17 cellular contexts compared by ENCODE assay signal in genomic region chr9:33905137-33905536, GRCh38.
DNase-seq lines count a peak whose midpoint lies in the region; ATAC-seq and TF ChIP-seq lines count a peak whose summit lies in the region.
"Had no signal": no experiment of that assay in that cellular context is flagged by ENCODE, and none has a peak within 500 bp of the region (broad histone marks: within the 10 kb centered on the region; RNA-seq: fewer than 3 reads in every experiment).

No MANE protein-coding gene starts in this region.

- DNase-seq in left ventricle myocardium superior (no peak), Right ventricle myocardium superior (no peak), chondrocyte (ENCODE audit: low spot score) (no peak), sciatic nerve (ENCODE audit: low spot score) (no peak), NCI-H2029 (lab: John Stamatoyannopoulos, UW) (no peak)
- no peak for DNase-seq in stimulated activated CD4-positive, alpha-beta T cell treated with anti-CD3 and anti-CD28 coated beads, Interleukin-1b, Interleukin-23, amount 100 ng/mL, for 48 hours
- DNase-seq in stimulated activated CD4-positive, alpha-beta T cell treated with anti-CD3 and anti-CD28 coated beads, Interleukin-12 subunit alpha, Interleukin-12 subunit beta, amount 100 ng/mL, for 4 hours, result no peak
- DNase-seq: BE2C; CD8-positive, alpha-beta T cell; COR-L47; DMS153; DMS79 treated with DMSO at 0.1 percent for 48 hours; EL; GOT3; H9; HFFc6 had no signal

- intact Hi-C loops in left ventricle myocardium superior (cut with micrococcal nuclease) (no loop called here), Right ventricle myocardium superior (cut with DNase I) (no loop called here), sciatic nerve (cut with DNase I) (no loop called here)

- H3K9me3 Mint-ChIP-seq in chondrocyte (ENCODE audit: low read depth), result no peaks in the 10 kb centered on the region
- H3K9me3 Mint-ChIP-seq: CD8-positive, alpha-beta T cell; HFFc6 had no signal

- H3K4me1 Mint-ChIP-seq in chondrocyte (ENCODE audit: low read depth), result peaks cover 38% of the 10 kb centered on the region

- H3K27me3 Mint-ChIP-seq in chondrocyte (ENCODE audit: low read depth), result no peaks in the 10 kb centered on the region

- H3K4me3 Mint-ChIP-seq in chondrocyte (ENCODE audit: unreplicated experiment), result no peak overlapping the region
- H3K4me3 Mint-ChIP-seq: CD8-positive, alpha-beta T cell; H9; HFFc6 had no signal

- peak overlapping the region; percentile 53 for H3K27ac Mint-ChIP-seq in chondrocyte (ENCODE audit: unreplicated experiment)
- H3K27ac Mint-ChIP-seq: HFFc6 had no signal

- H3K36me3 Mint-ChIP-seq in chondrocyte (ENCODE audit: low read depth), result peaks cover 5% of the 10 kb centered on the region

- ATAC-seq in left ventricle myocardium superior, result peak; percentile 18
- ATAC-seq in Right ventricle myocardium superior (ENCODE audit: poor library complexity), result no peak
- peak; percentile 65 for ATAC-seq in sciatic nerve
- ATAC-seq: A549; CD8-positive, alpha-beta T cell had no signal

- TF ChIP-seq CTCF in chondrocyte (IDR thresholded peaks at IDR 0.05), result no peak
